ENCODE assay signal across 8 cellular contexts in the genomic region with DNA sequence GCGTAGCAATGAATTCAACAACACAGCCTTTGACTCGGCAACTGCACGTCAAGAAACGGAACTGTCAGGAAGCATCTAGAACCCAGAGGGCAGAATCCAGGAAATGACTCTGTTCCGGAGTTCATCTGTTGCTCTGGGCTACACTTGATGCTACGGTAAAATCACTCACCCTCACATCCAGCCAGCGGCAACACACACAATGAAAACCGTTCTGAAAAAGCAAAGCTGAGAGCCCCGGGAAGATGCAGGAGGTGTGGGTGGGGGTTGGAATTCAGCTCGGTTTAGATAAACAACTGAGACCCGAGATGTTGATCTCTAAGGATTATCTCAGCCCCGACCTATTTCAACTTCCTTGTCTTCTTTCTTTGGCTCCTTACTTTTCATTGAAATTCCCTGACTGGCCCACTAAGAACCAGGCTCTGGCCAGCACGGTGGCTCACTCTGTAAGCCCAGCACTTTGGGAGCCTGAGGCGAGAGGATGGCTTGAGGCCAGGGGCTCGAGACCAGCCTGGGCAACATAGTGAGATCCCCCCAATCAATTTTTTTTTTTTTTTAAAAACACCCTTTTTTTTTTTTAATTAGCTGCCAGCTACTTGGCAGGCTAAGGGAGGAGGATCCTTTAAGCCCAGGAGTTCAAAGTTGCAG. TPM values are rescaled to one million over a fixed set of nuclear protein-coding genes. Genes with fewer than 3 reads are reported as not detected.
DNase-seq lines count a peak whose midpoint lies in the region; ATAC-seq, FAIRE-seq and TF ChIP-seq lines count a peak whose summit lies in the region.

No MANE protein-coding gene starts in this region.

- CTCF ChIA-PET in CD4-positive, alpha-beta memory T cell (lab: Charles Lee; ENCODE audit: partially characterized antibody), result interaction anchor here (0.7 to 4.2 kb wide), 5 partner anchors 18 to 142 kb away, joined by 3 to 22 read pairs (median 4); no protein-coding TSS in a partner anchor
- CTCF ChIA-PET in endothelial cell of umbilical vein (lab: Charles Lee), result interaction anchor here (0.6 to 6.7 kb wide), 18 partner anchors 10 to 660 kb away, joined by 3 to 61 read pairs (median 4); partner anchors contain the start of gene RAB17

- no peaks in the 10 kb centered on the region for H3K9me3 Mint-ChIP-seq in CD4-positive, alpha-beta memory T cell

- H3K9me3 ChIP-seq in CD4-positive, alpha-beta memory T cell (ENCODE audit: control insufficient read depth in 1 of 2, low read length in 2 of 2), result no peaks in the 10 kb centered on the region
- no peaks in the 10 kb centered on the region for H3K9me3 ChIP-seq in endothelial cell of umbilical vein (replicated peaks; ENCODE audit: control insufficient read depth, insufficient read depth, low read length)
- no peaks in the 10 kb centered on the region for H3K9me3 ChIP-seq in neutrophil

- POLR2A ChIA-PET in CD4-positive, alpha-beta memory T cell (lab: Charles Lee; ENCODE audit: partially characterized antibody), result interaction anchor here (0.6 to 3.4 kb wide), 8 partner anchors 9 to 1120 kb away, joined by 3 to 17 read pairs (median 4); no protein-coding TSS in a partner anchor
- POLR2A ChIA-PET in endothelial cell of umbilical vein (lab: Charles Lee), result interaction anchor here (0.6 to 1.3 kb wide), 3 partner anchors 13 to 87 kb away, joined by 3 to 4 read pairs (median 3); no protein-coding TSS in a partner anchor

- FAIRE-seq in HTR-8/SVneo (lab: Jason Lieb, UNC) (no peak), endothelial cell of umbilical vein (lab: Jason Lieb, UNC) (peak; percentile 100)

- H3K27ac ChIP-seq in CD4-positive, alpha-beta memory T cell (ENCODE audit: low read depth, low read length), result peak overlapping the region; percentile 53
- H3K27ac ChIP-seq in endothelial cell of umbilical vein (ENCODE audit: insufficient read depth, low read depth, low read length) (peak overlapping the region; percentile 91), neutrophil (peak overlapping the region; percentile 83)

- DNase-seq in CD4-positive, alpha-beta memory T cell, result peak; percentile 78 to 84 (median 81)
- DNase-seq in HTR-8/SVneo (ENCODE audit: insufficient read length, low spot score) (peak; percentile 62), endothelial cell of umbilical vein (ENCODE audit: low read depth, low spot score) (peak; percentile 96), NCI-H146 (lab: John Stamatoyannopoulos, UW) (no peak), cerebellum (ENCODE audit: low spot score) (no peak)
- DNase-seq in activated CD4-positive, alpha-beta T cell treated with anti-CD3 and anti-CD28 coated beads, Interleukin-2, amount 50 U/mL, for 4 hours, result peak; percentile 33 to 35

- peak overlapping the region; percentile 39 to 85 (median 80) for H3K4me3 Mint-ChIP-seq in CD4-positive, alpha-beta memory T cell

- no peaks in the 10 kb centered on the region for H3K27me3 ChIP-seq in CD4-positive, alpha-beta memory T cell (ENCODE audit: insufficient read depth, low read length)
- H3K27me3 ChIP-seq in endothelial cell of umbilical vein (ENCODE audit: control insufficient read depth in 2 of 2, insufficient read depth in 2 of 2, low read length in 2 of 2) (no peaks in the 10 kb centered on the region), neutrophil (peaks cover 19% of the 10 kb centered on the region)

- peak overlapping the region; percentile 42 for H3K4me2 ChIP-seq in endothelial cell of umbilical vein (ENCODE audit: insufficient read depth, low read length)

- no peak overlapping the region for H2AFZ ChIP-seq in endothelial cell of umbilical vein (ENCODE audit: low read depth, low read length)

- H3K4me1 ChIP-seq in CD4-positive, alpha-beta memory T cell (ENCODE audit: insufficient read depth, low read length), result peaks cover 21% of the 10 kb centered on the region
- peaks cover 29% of the 10 kb centered on the region for H3K4me1 ChIP-seq in endothelial cell of umbilical vein (ENCODE audit: control insufficient read depth, extremely low read depth, insufficient read depth, low read length)
- H3K4me1 ChIP-seq in neutrophil (ENCODE audit: control insufficient read depth in 1 of 2, insufficient read depth in 1 of 2, low read depth in 1 of 2, low read length in 1 of 2), result peaks cover 5 to 13% of the 10 kb centered on the region in 2 experiments

- H3K9me1 ChIP-seq in endothelial cell of umbilical vein (replicated peaks; ENCODE audit: control insufficient read depth, extremely low read depth, insufficient read depth, low read length), result no peaks in the 10 kb centered on the region

- TSS peak; percentile 99 for BruUV-seq in endothelial cell of umbilical vein (replicated peaks; lab: Mats Ljungman, UMichigan)

- TF ChIP-seq CTCF in endothelial cell of umbilical vein (IDR thresholded peaks at IDR 0.05; ENCODE audit: extremely low read depth in 1 of 2, insufficient read depth in 1 of 2, low read depth in 1 of 2, low read length in 2 of 2) (no peak), neutrophil (IDR thresholded peaks at IDR 0.05) (no peak)

- no peaks in the 10 kb centered on the region for H3K79me2 ChIP-seq in endothelial cell of umbilical vein (ENCODE audit: control insufficient read depth, insufficient read depth, low read length)

- peaks cover 17 to 33% (median 23%) of the 10 kb centered on the region in 4 donors for H3K4me1 Mint-ChIP-seq in CD4-positive, alpha-beta memory T cell

- intact Hi-C loops in CD4-positive, alpha-beta memory T cell (cut with micrococcal nuclease), result no loop called here
- intact Hi-C loops in endothelial cell of umbilical vein (cut with micrococcal nuclease), result loop anchor here (1.0 to 2.0 kb wide), 6 partner anchors 12 to 89 kb away; no protein-coding TSS in a partner anchor

- no peaks in the 10 kb centered on the region for H3K36me3 Mint-ChIP-seq in CD4-positive, alpha-beta memory T cell

- H3K4me3 ChIP-seq in CD4-positive, alpha-beta memory T cell (ENCODE audit: low read length in 2 of 2), result peak overlapping the region; percentile 11 to 12
- H3K4me3 ChIP-seq in endothelial cell of umbilical vein (replicated peaks in 1 of 3; ENCODE audit: insufficient read depth in 1 of 3, low read depth in 1 of 3, low read length in 3 of 3) (no peak overlapping the region), neutrophil (ENCODE audit: low read depth in 1 of 2, low read length in 1 of 2) (peak overlapping the region; percentile 22 to 33)

- no peak for TF ChIP-seq POLR2A in endothelial cell of umbilical vein (IDR thresholded peaks at IDR 0.05; ENCODE audit: low read depth, low read length)

- H3K36me3 ChIP-seq in CD4-positive, alpha-beta memory T cell (ENCODE audit: insufficient read depth, low read length), result no peaks in the 10 kb centered on the region
- H3K36me3 ChIP-seq in endothelial cell of umbilical vein (ENCODE audit: control insufficient read depth in 2 of 2, extremely low read depth in 1 of 2, insufficient read depth in 2 of 2, low read length in 2 of 2) (no peaks in the 10 kb centered on the region), neutrophil (no peaks in the 10 kb centered on the region)

- H3K9ac ChIP-seq in endothelial cell of umbilical vein (replicated peaks; ENCODE audit: extremely low read depth, insufficient read depth, low read length), result peak overlapping the region; percentile 70

- dilution Hi-C loops in endothelial cell of umbilical vein (cut with MboI; ENCODE audit: extremely low pct_ligation_motif_present, low sequenced_read_pairs), result no loop called here

- no peaks in the 10 kb centered on the region for H3K27me3 Mint-ChIP-seq in CD4-positive, alpha-beta memory T cell

- no peak for ATAC-seq in HG03280 (IDR thresholded peaks at IDR 0.05; ENCODE audit: unreplicated experiment)

- H3K27ac Mint-ChIP-seq in CD4-positive, alpha-beta memory T cell, result peak overlapping the region; percentile 76 to 99 (median 96)

- H4K20me1 ChIP-seq in endothelial cell of umbilical vein (replicated peaks; ENCODE audit: control insufficient read depth, extremely low read depth, insufficient read depth, low read length), result no peaks in the 10 kb centered on the region

TF ChIP-seq in endothelial cell of umbilical vein, 7 proteins besides CTCF, POLR2A, EP300 and RAD21 (continues in another document):
- peak; percentile 92 for TF ChIP-seq JUN (IDR thresholded peaks at IDR 0.05; ENCODE audit: borderline replicate concordance, insufficient read depth, insufficient read length, low read depth)

RNA-seq across cellular contexts. Expression of gene RAB17, which starts 13.3 kb away (rescaled TPM):
- total RNA-seq in CD4-positive, alpha-beta memory T cell, result not detected
- polyA plus RNA-seq in CD4-positive, alpha-beta memory T cell, result not detected
- total RNA-seq in endothelial cell of umbilical vein (0.55 and 0.77 TPM in 2 replicates), cerebellum (0.36 TPM)
- 0.37 and 0.41 TPM in 2 replicates for polyA plus RNA-seq in endothelial cell of umbilical vein
- 0.19 and 0.56 TPM in 2 replicates for polyA plus RNA-seq in endothelial cell of umbilical vein (2011; cell fraction: cytosol; rRNA removed)
- polyA plus RNA-seq in endothelial cell of umbilical vein (2011; cell fraction: nucleus; rRNA removed), result 1.3 and 1.8 TPM in 2 replicates
- 0.16 TPM in 1 of 2 replicates, not detected in the other for polyA plus RNA-seq in endothelial cell of umbilical vein (2012)
- 0.51 and 0.63 TPM in 2 replicates for polyA minus RNA-seq in endothelial cell of umbilical vein
- polyA minus RNA-seq in endothelial cell of umbilical vein (2011; cell fraction: cytosol; rRNA and poly(A)+ RNA removed), result 2.3 TPM
- polyA minus RNA-seq in endothelial cell of umbilical vein (2011; cell fraction: nucleus; rRNA and poly(A)+ RNA removed), result 1.0 and 1.3 TPM in 2 replicates

RNA-seq across cellular contexts. Expression of gene LRRFIP1, which starts 23.5 kb away (rescaled TPM):
- total RNA-seq in CD4-positive, alpha-beta memory T cell, result 100 to 1,000 TPM; 114 to 119 TPM
- polyA plus RNA-seq in CD4-positive, alpha-beta memory T cell, result 100 to 1,000 TPM in 1 of 2 donors, 10 to 100 TPM in 1; 88.0 to 198 TPM
- 162 and 179 TPM in 2 replicates for total RNA-seq in endothelial cell of umbilical vein
- polyA plus RNA-seq in endothelial cell of umbilical vein, result 29.4 and 39.2 TPM in 2 replicates
- 58.3 and 61.7 TPM in 2 replicates for polyA plus RNA-seq in endothelial cell of umbilical vein (2011; cell fraction: cytosol; rRNA removed)
- polyA plus RNA-seq in endothelial cell of umbilical vein (2011; cell fraction: nucleus; rRNA removed), result 115 and 146 TPM in 2 replicates
- polyA plus RNA-seq in endothelial cell of umbilical vein (2012), result 111 and 127 TPM in 2 replicates
- polyA minus RNA-seq in endothelial cell of umbilical vein, result 59.4 and 60.0 TPM in 2 replicates
- polyA minus RNA-seq in endothelial cell of umbilical vein (2011; cell fraction: cytosol; rRNA and poly(A)+ RNA removed), result 19.9 TPM
- 105 and 131 TPM in 2 replicates for polyA minus RNA-seq in endothelial cell of umbilical vein (2011; cell fraction: nucleus; rRNA and poly(A)+ RNA removed)
- total RNA-seq in cerebellum, result 33.8 TPM

RNA-seq across cellular contexts. Expression of gene PRLH, which starts 37.5 kb away (rescaled TPM):
- total RNA-seq in CD4-positive, alpha-beta memory T cell, result not detected
- polyA plus RNA-seq in CD4-positive, alpha-beta memory T cell, result not detected
- not detected in 2 replicates for total RNA-seq in endothelial cell of umbilical vein
- polyA plus RNA-seq in endothelial cell of umbilical vein, result not detected in 2 replicates
- polyA plus RNA-seq in endothelial cell of umbilical vein (2011; cell fraction: cytosol; rRNA removed), result not detected in 2 replicates
- not detected in 2 replicates for polyA plus RNA-seq in endothelial cell of umbilical vein (2011; cell fraction: nucleus; rRNA removed)
- not detected in 2 replicates for polyA plus RNA-seq in endothelial cell of umbilical vein (2012)
- polyA minus RNA-seq in endothelial cell of umbilical vein, result not detected in 2 replicates
- not detected for polyA minus RNA-seq in endothelial cell of umbilical vein (2011; cell fraction: cytosol; rRNA and poly(A)+ RNA removed)
- polyA minus RNA-seq in endothelial cell of umbilical vein (2011; cell fraction: nucleus; rRNA and poly(A)+ RNA removed), result not detected in 2 replicates
- total RNA-seq in cerebellum, result not detected

Comparison
In these comparisons a context has a peak if more than half of its experiments do, and no peak if none do; other contexts are left out.
1. DNase-seq: peak in CD4-positive, alpha-beta memory T cell (5 of 5), HTR-8/SVneo (single experiment), activated CD4-positive, alpha-beta T cell treated with anti-CD3 and anti-CD28 coated beads, Interleukin-2, amount 50 U/mL, for 4 hours (2 of 2) and endothelial cell of umbilical vein (single experiment); none in NCI-H146 (single experiment) and cerebellum (single experiment).
2. H3K4me3 ChIP-seq: peak in CD4-positive, alpha-beta memory T cell (2 of 2) and neutrophil (2 of 2); none in endothelial cell of umbilical vein (0 of 3).
3. Peak in every context shown above with its lines, with median percentiles within 50 percentile points of each other: H3K27ac ChIP-seq.